In genomic region chr1:15884477-15884876, GRCh38 we compare ENCODE assay signal across 18 cellular contexts. TPM values are rescaled to one million over a fixed set of nuclear protein-coding genes. Genes with fewer than 3 reads are reported as not detected.
DNase-seq lines count a peak whose midpoint lies in the region; ATAC-seq, FAIRE-seq and TF ChIP-seq lines count a peak whose summit lies in the region.
"Had no signal": no experiment of that assay in that cellular context is flagged by ENCODE, and none has a peak within 500 bp of the region (broad histone marks: within the 10 kb centered on the region; RNA-seq: fewer than 3 reads in every experiment).

No MANE protein-coding gene starts in this region.

- H3K4me3 Mint-ChIP-seq in IgD-negative memory B cell (peak overlapping the region in 3 of 4 donors; percentile 52 to 66 (median 63)), endodermal cell (no peak overlapping the region), progenitor cell of endocrine pancreas (ENCODE audit: low read depth) (no peak overlapping the region)
- H3K4me3 Mint-ChIP-seq: stimulated activated naive CD8-positive, alpha-beta T cell treated with anti-CD3 and anti-CD28 coated beads, Interleukin-15, amount 100 ng/mL, for 72 hours had no signal

- H3K36me3 ChIP-seq in endodermal cell (ENCODE audit: control insufficient read depth, insufficient read depth, low read length): peaks cover 24% of the 10 kb centered on the region

- H3K4me1 ChIP-seq in endodermal cell (ENCODE audit: control insufficient read depth, insufficient read depth, low read length): no peaks in the 10 kb centered on the region

- peak overlapping the region; percentile 97 for H3K27ac ChIP-seq in 22Rv1
- no peak overlapping the region for H3K27ac ChIP-seq in endodermal cell (ENCODE audit: low read depth, low read length)
- H3K27ac ChIP-seq: KMS-11 had no signal

- ATAC-seq in GM19395 (IDR thresholded peaks at IDR 0.05; ENCODE audit: unreplicated experiment) (no peak), HG03469 (IDR thresholded peaks at IDR 0.05; ENCODE audit: unreplicated experiment) (no peak)
- ATAC-seq: stimulated activated naive CD8-positive, alpha-beta T cell treated with anti-CD3 and anti-CD28 coated beads, Interleukin-15, amount 100 ng/mL, for 72 hours had no signal

- no peaks in the 10 kb centered on the region for H3K9me3 Mint-ChIP-seq in IgD-negative memory B cell
- no peaks in the 10 kb centered on the region for H3K9me3 Mint-ChIP-seq in endodermal cell
- H3K9me3 Mint-ChIP-seq in progenitor cell of endocrine pancreas (ENCODE audit: low read depth): no peaks in the 10 kb centered on the region
- H3K9me3 Mint-ChIP-seq: stimulated activated naive CD8-positive, alpha-beta T cell treated with anti-CD3 and anti-CD28 coated beads, Interleukin-15, amount 100 ng/mL, for 72 hours had no signal

- no peaks in the 10 kb centered on the region for H3K36me3 Mint-ChIP-seq in IgD-negative memory B cell
- peaks cover 6% of the 10 kb centered on the region for H3K36me3 Mint-ChIP-seq in endodermal cell (ENCODE audit: low read depth)
- peaks cover 3% of the 10 kb centered on the region for H3K36me3 Mint-ChIP-seq in progenitor cell of endocrine pancreas (ENCODE audit: insufficient read depth)

- peaks cover 51 to 62% (median 52%) of the 10 kb centered on the region in 3 donors for H3K4me1 Mint-ChIP-seq in IgD-negative memory B cell
- H3K4me1 Mint-ChIP-seq in endodermal cell: peaks cover 27% of the 10 kb centered on the region
- peaks cover 22% of the 10 kb centered on the region for H3K4me1 Mint-ChIP-seq in progenitor cell of endocrine pancreas (ENCODE audit: low read depth)

- H3K27me3 ChIP-seq in endodermal cell (ENCODE audit: control insufficient read depth, insufficient read depth, low read length, poor library complexity, severe bottlenecking): no peaks in the 10 kb centered on the region
- H3K27me3 ChIP-seq: Peyer's patch had no signal

- H3K27ac Mint-ChIP-seq in IgD-negative memory B cell (peak overlapping the region in 2 of 3 donors; percentile 54 to 90), endodermal cell (peak overlapping the region; percentile 8), progenitor cell of endocrine pancreas (peak overlapping the region; percentile 45)
- H3K27ac Mint-ChIP-seq: stimulated activated naive CD8-positive, alpha-beta T cell treated with anti-CD3 and anti-CD28 coated beads, Interleukin-15, amount 100 ng/mL, for 72 hours had no signal

- H3K9me3 ChIP-seq in endodermal cell (ENCODE audit: control insufficient read depth, low read length): no peaks in the 10 kb centered on the region
- H3K9me3 ChIP-seq: Peyer's patch had no signal

- H3K9ac ChIP-seq in endodermal cell (ENCODE audit: extremely low read depth, low read length, poor library complexity, severe bottlenecking): no peak overlapping the region
- H3K9ac ChIP-seq: KMS-11 had no signal

- H3K27me3 Mint-ChIP-seq in IgD-negative memory B cell: no peaks in the 10 kb centered on the region
- no peaks in the 10 kb centered on the region for H3K27me3 Mint-ChIP-seq in endodermal cell (ENCODE audit: insufficient read depth)
- H3K27me3 Mint-ChIP-seq in progenitor cell of endocrine pancreas: no peaks in the 10 kb centered on the region
- H3K27me3 Mint-ChIP-seq: stimulated activated naive CD8-positive, alpha-beta T cell treated with anti-CD3 and anti-CD28 coated beads, Interleukin-15, amount 100 ng/mL, for 72 hours had no signal

- no peak for FAIRE-seq in HTR-8/SVneo (lab: Jason Lieb, UNC)

- no peak for DNase-seq in endodermal cell
- no peak for DNase-seq in progenitor cell of endocrine pancreas (ENCODE audit: low spot score, unreplicated experiment)
- DNase-seq in HTR-8/SVneo (ENCODE audit: insufficient read length, low spot score): no peak
- no peak for DNase-seq in NOMO-1 (lab: John Stamatoyannopoulos, UW; ENCODE audit: unreplicated experiment in 2 of 2)
- DNase-seq: DMS 273 treated with DMSO at 0.1 percent for 48 hours; foreskin fibroblast; H7; islet precursor cell; NCI-H146; NCI-H510A; Peyer's patch; stimulated activated naive CD8-positive, alpha-beta T cell treated with anti-CD3 and anti-CD28 coated beads, Interleukin-15, amount 100 ng/mL, for 72 hours; T-helper 2 cell had no signal

- H3K4me3 ChIP-seq in endodermal cell (ENCODE audit: low read length): no peak overlapping the region
- H3K4me3 ChIP-seq: Peyer's patch had no signal

- TF ChIP-seq CTCF in 22Rv1 (IDR thresholded peaks at IDR 0.05): no peak
- TF ChIP-seq CTCF in endodermal cell (conservative IDR thresholded peaks at IDR 0.05): no peak
- TF ChIP-seq CTCF in progenitor cell of endocrine pancreas (IDR thresholded peaks at IDR 0.05; ENCODE audit: unreplicated experiment): no peak

- 98 to 100% methylated on average over 2 to 4 of the region's 4 CpGs for WGBS in endodermal cell (ENCODE audit: insufficient coverage in 1 of 2, insufficient read length in 1 of 2), 2 experiments

RNA-seq across cellular contexts. Expression of gene SPEN, which starts 37.0 kb away (rescaled TPM):
- polyA plus RNA-seq in IgD-negative memory B cell: 43.2 TPM
- 10 to 100 TPM; 61.5 to 71.9 TPM for total RNA-seq in endodermal cell
- polyA plus RNA-seq in endodermal cell (2013, experiment 1 of 2): 55.4 TPM
- polyA plus RNA-seq in endodermal cell (2013, experiment 2 of 2): 52.7 TPM
- total RNA-seq in progenitor cell of endocrine pancreas: 55.8 and 58.0 TPM in 2 replicates

Comparison
In these comparisons a context has a peak if more than half of its experiments do, and no peak if none do; other contexts are left out.
1. H3K27ac Mint-ChIP-seq: peak in every context shown above with its lines; median percentile 72 in IgD-negative memory B cell; 45 in progenitor cell of endocrine pancreas; 8 in endodermal cell.
2. H3K4me3 Mint-ChIP-seq: peak in IgD-negative memory B cell (3 of 4); none in endodermal cell (single experiment) and progenitor cell of endocrine pancreas (single experiment).